Comparison of ENCODE assay signal across 16 cellular contexts in the genomic region with DNA sequence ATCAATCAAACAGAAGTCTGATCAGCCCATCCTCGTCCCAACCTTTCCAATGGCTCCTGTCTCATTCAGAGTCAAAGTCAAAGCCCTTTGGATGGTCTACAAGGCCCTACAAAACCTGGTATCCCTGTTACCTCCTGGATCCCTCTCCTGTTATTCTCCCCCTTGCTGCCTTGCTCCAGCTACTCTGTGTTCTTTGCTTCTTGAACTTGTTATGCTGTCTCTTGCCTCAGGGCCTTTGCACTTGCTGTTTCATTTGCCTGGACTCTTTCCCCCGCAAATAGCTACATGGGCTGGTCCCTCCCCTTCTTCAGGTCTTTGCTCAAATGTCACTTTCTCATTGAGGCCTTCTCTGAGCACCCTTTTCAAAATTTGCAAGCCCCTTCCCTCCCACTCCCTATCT. TPM values are rescaled to one million over a fixed set of nuclear protein-coding genes. Genes with fewer than 3 reads are reported as not detected.
DNase-seq lines count a peak whose midpoint lies in the region; ATAC-seq and TF ChIP-seq lines count a peak whose summit lies in the region.
"Had no signal": no experiment of that assay in that cellular context is flagged by ENCODE, and none has a peak within 500 bp of the region (broad histone marks: within the 10 kb centered on the region; RNA-seq: fewer than 3 reads in every experiment).

No MANE protein-coding gene starts in this region.

- H3K4me3 Mint-ChIP-seq in activated naive CD4-positive, alpha-beta T cell treated with anti-CD3 and anti-CD28 coated beads, Interleukin-2, amount 10 ng/mL, durations not matched to agents 7 days and 5 days, result no peak overlapping the region
- no peak overlapping the region for H3K4me3 Mint-ChIP-seq in dendritic cell treated with granulocyte-macrophage colony-stimulating factor and Interleukin-4, amounts not matched to agents 40 ng/mL and 50 ng/mL, for 4 days
- H3K4me3 Mint-ChIP-seq in nephron progenitor cell, result no peak overlapping the region
- H3K4me3 Mint-ChIP-seq: CD4-positive, alpha-beta memory T cell; HFFc6 had no signal

- H3K36me3 Mint-ChIP-seq in activated naive CD4-positive, alpha-beta T cell treated with anti-CD3 and anti-CD28 coated beads, Interleukin-2, amount 10 ng/mL, durations not matched to agents 7 days and 5 days, result no peaks in the 10 kb centered on the region
- no peaks in the 10 kb centered on the region for H3K36me3 Mint-ChIP-seq in activated naive CD4-positive, alpha-beta T cell treated with anti-CD3 and anti-CD28 coated beads, Interleukin-2, amount 50 U/mL, for 72 hours
- peaks cover 24% of the 10 kb centered on the region for H3K36me3 Mint-ChIP-seq in dendritic cell treated with granulocyte-macrophage colony-stimulating factor and Interleukin-4, amounts not matched to agents 40 ng/mL and 50 ng/mL, for 4 days (ENCODE audit: low read depth)
- no peaks in the 10 kb centered on the region for H3K36me3 Mint-ChIP-seq in nephron progenitor cell (ENCODE audit: low read depth)
- H3K36me3 Mint-ChIP-seq: CD4-positive, alpha-beta memory T cell had no signal

- H3K9me3 ChIP-seq in mucosa of descending colon, result no peaks in the 10 kb centered on the region
- H3K9me3 ChIP-seq: HAP-1 had no signal

- peaks cover 49% of the 10 kb centered on the region for H3K27me3 Mint-ChIP-seq in activated naive CD4-positive, alpha-beta T cell treated with anti-CD3 and anti-CD28 coated beads, Interleukin-2, amount 10 ng/mL, durations not matched to agents 7 days and 5 days
- H3K27me3 Mint-ChIP-seq in dendritic cell treated with granulocyte-macrophage colony-stimulating factor and Interleukin-4, amounts not matched to agents 40 ng/mL and 50 ng/mL, for 4 days, result no peaks in the 10 kb centered on the region
- H3K27me3 Mint-ChIP-seq in nephron progenitor cell (ENCODE audit: low read depth, poor library complexity), result peaks cover 13% of the 10 kb centered on the region

- DNase-seq in activated naive CD4-positive, alpha-beta T cell treated with anti-CD3 and anti-CD28 coated beads, Interleukin-2, amount 10 ng/mL, durations not matched to agents 7 days and 5 days, result peak; percentile 13
- DNase-seq in activated naive CD4-positive, alpha-beta T cell treated with anti-CD3 and anti-CD28 coated beads, Interleukin-2, amount 50 U/mL, for 72 hours (ENCODE audit: low spot score in 2 of 2), result no peak
- DNase-seq in nephron progenitor cell (no peak), mucosa of descending colon (no peak)
- DNase-seq: ACHN; C1 segment of cervical spinal cord; CD4-positive, alpha-beta memory T cell; DMS79; HFFc6 had no signal

- H3K36me3 ChIP-seq in mucosa of descending colon (ENCODE audit: low read depth), result no peaks in the 10 kb centered on the region
- H3K36me3 ChIP-seq: HAP-1 had no signal

- TF ChIP-seq CTCF in nephron progenitor cell (IDR thresholded peaks at IDR 0.05) (no peak), mucosa of descending colon (IDR thresholded peaks at IDR 0.05) (no peak)

- peaks cover 13% of the 10 kb centered on the region for H3K4me1 Mint-ChIP-seq in activated naive CD4-positive, alpha-beta T cell treated with anti-CD3 and anti-CD28 coated beads, Interleukin-2, amount 10 ng/mL, durations not matched to agents 7 days and 5 days
- peaks cover 92% of the 10 kb centered on the region for H3K4me1 Mint-ChIP-seq in dendritic cell treated with granulocyte-macrophage colony-stimulating factor and Interleukin-4, amounts not matched to agents 40 ng/mL and 50 ng/mL, for 4 days (ENCODE audit: low read depth)
- H3K4me1 Mint-ChIP-seq in nephron progenitor cell, result peaks cover 77% of the 10 kb centered on the region

- CTCF ChIA-PET in activated naive CD4-positive, alpha-beta T cell treated with anti-CD3 and anti-CD28 coated beads, Interleukin-2, amount 10 ng/mL, durations not matched to agents 7 days and 5 days (lab: Charles Lee), result no interaction called here

- H3K9me3 Mint-ChIP-seq in activated naive CD4-positive, alpha-beta T cell treated with anti-CD3 and anti-CD28 coated beads, Interleukin-2, amount 10 ng/mL, durations not matched to agents 7 days and 5 days, result no peaks in the 10 kb centered on the region
- no peaks in the 10 kb centered on the region for H3K9me3 Mint-ChIP-seq in activated naive CD4-positive, alpha-beta T cell treated with anti-CD3 and anti-CD28 coated beads, Interleukin-2, amount 50 U/mL, for 72 hours
- no peaks in the 10 kb centered on the region for H3K9me3 Mint-ChIP-seq in dendritic cell treated with granulocyte-macrophage colony-stimulating factor and Interleukin-4, amounts not matched to agents 40 ng/mL and 50 ng/mL, for 4 days
- peaks cover 4% of the 10 kb centered on the region for H3K9me3 Mint-ChIP-seq in nephron progenitor cell
- H3K9me3 Mint-ChIP-seq: CD4-positive, alpha-beta memory T cell; HFFc6 had no signal

- no peaks in the 10 kb centered on the region for H3K4me1 ChIP-seq in mucosa of descending colon (ENCODE audit: low read depth)
- H3K4me1 ChIP-seq: HAP-1 had no signal

- no peak overlapping the region for H3K4me3 ChIP-seq in mucosa of descending colon
- H3K4me3 ChIP-seq: HAP-1 had no signal

- intact Hi-C loops in dendritic cell treated with granulocyte-macrophage colony-stimulating factor and Interleukin-4, amounts not matched to agents 40 ng/mL and 50 ng/mL, for 4 days (cut with micrococcal nuclease), result no loop called here
- intact Hi-C loops in mucosa of descending colon (cut with DNase I, micrococcal nuclease), result no loop called here

- no peak for ATAC-seq in activated naive CD4-positive, alpha-beta T cell treated with anti-CD3 and anti-CD28 coated beads, Interleukin-2, amount 50 U/mL, for 72 hours
- ATAC-seq in GM21576 (IDR thresholded peaks at IDR 0.05; ENCODE audit: unreplicated experiment), result no peak
- no peak for ATAC-seq in mucosa of descending colon
- no peak for ATAC-seq in HG03520 (IDR thresholded peaks at IDR 0.05; ENCODE audit: unreplicated experiment)

- no peak overlapping the region for H3K27ac Mint-ChIP-seq in activated naive CD4-positive, alpha-beta T cell treated with anti-CD3 and anti-CD28 coated beads, Interleukin-2, amount 10 ng/mL, durations not matched to agents 7 days and 5 days
- no peak overlapping the region for H3K27ac Mint-ChIP-seq in activated naive CD4-positive, alpha-beta T cell treated with anti-CD3 and anti-CD28 coated beads, Interleukin-2, amount 50 U/mL, for 72 hours
- peak overlapping the region; percentile 59 for H3K27ac Mint-ChIP-seq in dendritic cell treated with granulocyte-macrophage colony-stimulating factor and Interleukin-4, amounts not matched to agents 40 ng/mL and 50 ng/mL, for 4 days
- H3K27ac Mint-ChIP-seq in nephron progenitor cell, result peak overlapping the region; percentile 81
- H3K27ac Mint-ChIP-seq: CD4-positive, alpha-beta memory T cell; HFFc6 had no signal

RNA-seq across cellular contexts. Expression of a gene that starts 1.4 kb away (rescaled TPM):
- 1 to 10 TPM in 1 of 2 donors, under 1 TPM in 1; 0.61 to 1.5 TPM for total RNA-seq in activated naive CD4-positive, alpha-beta T cell treated with anti-CD3 and anti-CD28 coated beads, Interleukin-2, amount 50 U/mL, for 72 hours
- total RNA-seq in mucosa of descending colon, result 1 to 10 TPM; 1.4 to 7.7 (median 4.7) TPM
- total RNA-seq: A172, G401, H1, HFFc6 had no signal

RNA-seq across cellular contexts. Expression of a gene that starts 19.9 kb away (rescaled TPM):
- total RNA-seq in activated naive CD4-positive, alpha-beta T cell treated with anti-CD3 and anti-CD28 coated beads, Interleukin-2, amount 50 U/mL, for 72 hours, result 100 to 1,000 TPM; 113 to 117 TPM
- 10 to 100 TPM; 48.4 to 59.4 (median 54.9) TPM for total RNA-seq in mucosa of descending colon

RNA-seq across cellular contexts. Expression of a gene that starts 33.8 kb away (rescaled TPM):
- 1 to 10 TPM; 1.6 to 4.8 TPM for total RNA-seq in activated naive CD4-positive, alpha-beta T cell treated with anti-CD3 and anti-CD28 coated beads, Interleukin-2, amount 50 U/mL, for 72 hours
- total RNA-seq in mucosa of descending colon, result 1 to 10 TPM; 2.5 to 8.4 (median 3.7) TPM

Comparison
In these comparisons a context has a peak if more than half of its experiments do, and no peak if none do; other contexts are left out.
1. H3K27ac Mint-ChIP-seq: peak in dendritic cell treated with granulocyte-macrophage colony-stimulating factor and Interleukin-4, amounts not matched to agents 40 ng/mL and 50 ng/mL, for 4 days (single experiment) and nephron progenitor cell (single experiment); none in activated naive CD4-positive, alpha-beta T cell treated with anti-CD3 and anti-CD28 coated beads, Interleukin-2, amount 10 ng/mL, durations not matched to agents 7 days and 5 days (single experiment) and activated naive CD4-positive, alpha-beta T cell treated with anti-CD3 and anti-CD28 coated beads, Interleukin-2, amount 50 U/mL, for 72 hours (0 of 2).